In genomic region chr10:30820282-30820991, GRCh38 we compare ENCODE assay signal across 11 cellular contexts.
A peak's percentile ranks its signal among the peaks of the same experiment; 100 is the strongest.
DNase-seq lines count a peak whose midpoint lies in the region; ATAC-seq, FAIRE-seq and TF ChIP-seq lines count a peak whose summit lies in the region.
"Had no signal": no experiment of that assay in that cellular context is flagged by ENCODE, and none has a peak within 500 bp of the region (broad histone marks: within the 10 kb centered on the region; RNA-seq: fewer than 3 reads in every experiment).

No MANE protein-coding gene starts in this region.

- no peak overlapping the region for H2AFZ ChIP-seq in PC-3 (ENCODE audit: low read length)

- CTCF ChIA-PET in PC-3 (lab: Charles Lee): no interaction called here

- H3K4me3 Mint-ChIP-seq in mesothelial cell of epicardium: peak overlapping the region; percentile 51
- H3K4me3 Mint-ChIP-seq: activated T-cell treated with anti-CD3 and anti-CD28 coated beads, Interleukin-2, amount 50 U/mL, for 4 hours had no signal

- TF ChIP-seq POLR2A in erythroblast (IDR thresholded peaks at IDR 0.05; ENCODE audit: low read length) (no peak), uterus (IDR thresholded peaks at IDR 0.05) (no peak)

- no peaks in the 10 kb centered on the region for H3K27me3 Mint-ChIP-seq in mesothelial cell of epicardium (ENCODE audit: low read depth)

- H4K20me1 ChIP-seq in PC-3 (ENCODE audit: low read length): no peaks in the 10 kb centered on the region

- no peak; the same call in none of the 2 replicates for ATAC-seq in PC-3
- ATAC-seq: activated T-cell treated with anti-CD3 and anti-CD28 coated beads, Interleukin-2, amount 50 U/mL, for 4 hours; mucosa of descending colon had no signal

- H3K36me3 Mint-ChIP-seq in mesothelial cell of epicardium: no peaks in the 10 kb centered on the region

- H3K27me3 ChIP-seq in PC-3 (ENCODE audit: low read length) (no peaks in the 10 kb centered on the region), uterus (no peaks in the 10 kb centered on the region)

- no peak overlapping the region for H3K4me3 ChIP-seq in PC-3 (ENCODE audit: low read length)
- no peak overlapping the region for H3K4me3 ChIP-seq in uterus
- H3K4me3 ChIP-seq: mucosa of descending colon had no signal

- H3K36me3 ChIP-seq in PC-3 (ENCODE audit: low read depth, low read length) (no peaks in the 10 kb centered on the region), uterus (no peaks in the 10 kb centered on the region)

- peaks cover 63% of the 10 kb centered on the region for H3K4me1 Mint-ChIP-seq in mesothelial cell of epicardium

- H3K4me2 ChIP-seq in PC-3 (ENCODE audit: low read length): no peak overlapping the region

- H3F3A ChIP-seq in PC-3 (ENCODE audit: low read length, unreplicated experiment): no peaks in the 10 kb centered on the region

- TF ChIP-seq CTCF in PC-3 (conservative IDR thresholded peaks at IDR 0.05; ENCODE audit: low read depth, low read length): no peak
- TF ChIP-seq CTCF in mesothelial cell of epicardium (IDR thresholded peaks at IDR 0.05; ENCODE audit: unreplicated experiment): no peak
- TF ChIP-seq CTCF in uterus (IDR thresholded peaks at IDR 0.05): no peak
- TF ChIP-seq CTCF in GM13976 (IDR thresholded peaks at IDR 0.05; ENCODE audit: borderline replicate concordance, control extremely low read depth, extremely low read depth, insufficient read depth, missing control alignments): no peak

- in situ Hi-C loops in GM13976 (cut with MboI; ENCODE audit: low sequenced_read_pairs, unreplicated experiment): no loop called here

- peaks cover 5% of the 10 kb centered on the region for H3K9me3 Mint-ChIP-seq in mesothelial cell of epicardium
- H3K9me3 Mint-ChIP-seq: activated T-cell treated with anti-CD3 and anti-CD28 coated beads, Interleukin-2, amount 50 U/mL, for 4 hours had no signal

- H3K9me2 ChIP-seq in PC-3 (replicated peaks; ENCODE audit: low read length): no peaks in the 10 kb centered on the region

- H3K27ac ChIP-seq in PC-3 (ENCODE audit: low read length) (0 out of 2 replicates have a peak overlapping the region, but pooled peaks have one; percentile 13), uterus (peak overlapping the region; percentile 83 to 84)

- H3K79me2 ChIP-seq in PC-3 (ENCODE audit: low read length): no peaks in the 10 kb centered on the region

- POLR2A ChIA-PET in PC-3 (lab: Charles Lee; ENCODE audit: unreplicated experiment): no interaction called here

- H3K9me3 ChIP-seq in PC-3 (ENCODE audit: low read length): no peaks in the 10 kb centered on the region
- H3K9me3 ChIP-seq in uterus: no peaks in the 10 kb centered on the region
- H3K9me3 ChIP-seq: mucosa of descending colon had no signal

- no TSS peak for BruUV-seq in PC-3 (replicated peaks; lab: Mats Ljungman, UMichigan)

- FAIRE-seq in RCC 7860 (lab: Jason Lieb, UNC): no peak

- intact Hi-C loops in PC-3 (cut with micrococcal nuclease) (no loop called here), uterus (cut with DNase I; ENCODE audit: low total_unique reads) (no loop called here)

- peak overlapping the region; percentile 96 for H3K27ac Mint-ChIP-seq in mesothelial cell of epicardium

- DNase-seq in PC-3 (peak; percentile 24), erythroblast (lab: John Stamatoyannopoulos, UW) (peak; percentile 53 to 61), mesothelial cell of epicardium (ENCODE audit: low spot score in 2 of 2, unreplicated experiment in 2 of 2) (no peak), uterus (no peak), NCI-H446 (lab: John Stamatoyannopoulos, UW) (no peak), RCC 7860 (ENCODE audit: low spot score) (no peak), GM13976 (ENCODE audit: low spot score) (no peak)
- DNase-seq: activated T-cell treated with anti-CD3 and anti-CD28 coated beads, Interleukin-2, amount 50 U/mL, for 4 hours; Kasumi-1; mucosa of descending colon; NCI-H526 treated with DMSO at 0.1 percent for 48 hours had no signal

- H3K9ac ChIP-seq in PC-3 (ENCODE audit: low read length): no peak overlapping the region

- H3K4me1 ChIP-seq in PC-3 (ENCODE audit: insufficient read depth, low read length) (peaks cover 5% of the 10 kb centered on the region; the same call in 1 of the 2 replicates), uterus (peaks cover 3 to 11% of the 10 kb centered on the region in 2 donors)

Comparison
In these comparisons a context has a peak if more than half of its experiments do, and no peak if none do; other contexts are left out.
1. DNase-seq: peak in PC-3 (single experiment) and erythroblast (2 of 2); none in mesothelial cell of epicardium (0 of 2), uterus (0 of 2), NCI-H446 (0 of 2), RCC 7860 (single experiment) and GM13976 (single experiment).